ENCODE assay signal across 8 cellular contexts in genomic region chr12:132955933-132956725, GRCh38. TPM values are rescaled to one million over a fixed set of nuclear protein-coding genes. Genes with fewer than 3 reads are reported as not detected.
DNase-seq lines count a peak whose midpoint lies in the region; ATAC-seq and TF ChIP-seq lines count a peak whose summit lies in the region.

Gene ZNF605, minus strand, starts transcription at chr12:132956306. Its CDS starts 10,671 bp downstream, at chr12:132945635.

- H3K9me3 ChIP-seq in CD8-positive, alpha-beta T cell (ENCODE audit: low read length), result no peaks in the 10 kb centered on the region
- H3K9me3 ChIP-seq in NT2/D1 (ENCODE audit: insufficient read depth, low read length), result peaks cover 16% of the 10 kb centered on the region; the same call in 1 of the 2 replicates

- H3K27me3 ChIP-seq in CD8-positive, alpha-beta T cell (ENCODE audit: insufficient read depth, low read length), result no peaks in the 10 kb centered on the region
- H3K27me3 ChIP-seq in NT2/D1 (ENCODE audit: insufficient read depth, insufficient read length), result no peaks in the 10 kb centered on the region

- peak within 1 kb of the TSS; percentile 92 for H3K9ac ChIP-seq in NT2/D1 (ENCODE audit: insufficient read length, low read depth)

- intact Hi-C loops in CD8-positive, alpha-beta T cell (cut with DNase I, micrococcal nuclease), result loop anchor here (1.0 to 5.0 kb wide), 11 partner anchors 30 to 225 kb away; partner anchors contain the start of genes GOLGA3 (in 2 of the 2), ZNF84 (in 2 of the 2), CHFR (in 1 of the 2) and ZNF10 (in 1 of the 2)

- DNase-seq in CD8-positive, alpha-beta T cell, result peak; percentile 70 to 89 (median 85)
- DNase-seq in NT2/D1 (ENCODE audit: low read depth, low spot score) (peak; percentile 87), activated T-cell treated with anti-CD3 and anti-CD28 coated beads for 48 hours (ENCODE audit: low read depth) (peak; percentile 81), epithelial cell of proximal tubule (ENCODE audit: low read depth) (peak; percentile 32), mucosa of gallbladder (ENCODE audit: low spot score) (peak; percentile 88)
- DNase-seq in stimulated activated CD8-positive, alpha-beta memory T cell treated with anti-CD3 and anti-CD28 coated beads, Interleukin-4, amount 100 ng/mL, for 1 hour (ENCODE audit: low read depth in 2 of 2, low spot score in 1 of 2), result peak; percentile 56 to 71

- CTCF ChIA-PET in CD8-positive, alpha-beta T cell (lab: Charles Lee), result interaction anchor here (1.1 kb wide), 1 partner anchor 70 kb away, joined by 3 read pairs; no protein-coding TSS in a partner anchor

- peaks cover 22% of the 10 kb centered on the region for H3K4me1 ChIP-seq in CD8-positive, alpha-beta T cell (ENCODE audit: insufficient read depth, low read length)
- peaks cover 2% of the 10 kb centered on the region for H3K4me1 ChIP-seq in NT2/D1 (ENCODE audit: insufficient read depth, insufficient read length)

- no peaks in the 10 kb centered on the region for H3K27me3 Mint-ChIP-seq in CD8-positive, alpha-beta T cell (ENCODE audit: low read depth)

- H3K36me3 Mint-ChIP-seq in CD8-positive, alpha-beta T cell, result peaks cover 21% of the 10 kb centered on the region

- peak within 1 kb of the TSS; percentile 78 for H3K27ac ChIP-seq in CD8-positive, alpha-beta T cell (ENCODE audit: low read depth, low read length)

- peak within 1 kb of the TSS; percentile 91 for H3K27ac Mint-ChIP-seq in CD8-positive, alpha-beta T cell

- no peaks in the 10 kb centered on the region for H3K36me3 ChIP-seq in CD8-positive, alpha-beta T cell (ENCODE audit: insufficient read depth, low read length)
- H3K36me3 ChIP-seq in NT2/D1 (ENCODE audit: insufficient read depth, insufficient read length, low read length), result peaks cover 8% of the 10 kb centered on the region

- POLR2A ChIA-PET in CD8-positive, alpha-beta T cell (lab: Charles Lee), result interaction anchor here (0.8 to 1.0 kb wide), 2 partner anchors 31 to 47 kb away, joined by 4 to 5 read pairs; partner anchors contain the start of gene ZNF26

- peaks cover 32% of the 10 kb centered on the region for H3K4me1 Mint-ChIP-seq in CD8-positive, alpha-beta T cell (ENCODE audit: low read depth)

- H3K4me3 ChIP-seq in CD8-positive, alpha-beta T cell (ENCODE audit: low read depth, low read length), result peak within 1 kb of the TSS; percentile 100
- peak within 1 kb of the TSS; percentile 60 for H3K4me3 ChIP-seq in NT2/D1 (ENCODE audit: insufficient read length, low read depth)
- H3K4me3 ChIP-seq in epithelial cell of proximal tubule (ENCODE audit: low read depth, low read length), result peak within 1 kb of the TSS; percentile 96

- no peak for TF ChIP-seq CTCF in CD8-positive, alpha-beta T cell (IDR thresholded peaks at IDR 0.05)
- no peak for TF ChIP-seq CTCF in epithelial cell of proximal tubule (conservative IDR thresholded peaks at IDR 0.05; ENCODE audit: low read depth, low read length)

- no peaks in the 10 kb centered on the region for H3K9me3 Mint-ChIP-seq in CD8-positive, alpha-beta T cell

- ATAC-seq in CD8-positive, alpha-beta T cell, result peak; percentile 93
- ATAC-seq in GM19452 (IDR thresholded peaks at IDR 0.05; ENCODE audit: unreplicated experiment), result peak; percentile 93
- peak; percentile 51 for ATAC-seq in HG03575 (IDR thresholded peaks at IDR 0.05; ENCODE audit: extremely low read depth, insufficient number of reproducible peaks, low FRiP score, unreplicated experiment)

- H3K4me3 Mint-ChIP-seq in CD8-positive, alpha-beta T cell, result peak within 1 kb of the TSS; percentile 96

RNA-seq across cellular contexts. Expression of gene ZNF605, which starts in this region (rescaled TPM):
- 1 to 10 TPM; 5.0 TPM for total RNA-seq in CD8-positive, alpha-beta T cell
- 3.7 and 5.1 TPM in 2 replicates for total RNA-seq in epithelial cell of proximal tubule
- 17.7 TPM for total RNA-seq in mucosa of gallbladder

Comparison
In these comparisons a context has a peak if more than half of its experiments do, and no peak if none do; other contexts are left out.
1. Peak in every context shown above with its lines: DNase-seq, ATAC-seq, H3K4me3 ChIP-seq and H3K27ac ChIP-seq.
2. DNase-seq: peak in every context shown above with its lines; median percentile 88 in mucosa of gallbladder; 87 in NT2/D1; 85 in CD8-positive, alpha-beta T cell; 81 in activated T-cell treated with anti-CD3 and anti-CD28 coated beads for 48 hours; 64 in stimulated activated CD8-positive, alpha-beta memory T cell treated with anti-CD3 and anti-CD28 coated beads, Interleukin-4, amount 100 ng/mL, for 1 hour; 32 in epithelial cell of proximal tubule.